In genomic region chr9:72551306-72551705, GRCh38 we compare ENCODE assay signal across 29 cellular contexts. TPM values are rescaled to one million over a fixed set of nuclear protein-coding genes. Genes with fewer than 3 reads are reported as not detected.
DNase-seq lines count a peak whose midpoint lies in the region; ATAC-seq and TF ChIP-seq lines count a peak whose summit lies in the region.
"Had no signal": no experiment of that assay in that cellular context is flagged by ENCODE, and none has a peak within 500 bp of the region (broad histone marks: within the 10 kb centered on the region; RNA-seq: fewer than 3 reads in every experiment).

No MANE protein-coding gene starts in this region.

- TF ChIP-seq CTCF in C4-2B (conservative IDR thresholded peaks at IDR 0.05): no peak
- TF ChIP-seq CTCF in HFFc6 (IDR thresholded peaks at IDR 0.05): no peak
- TF ChIP-seq CTCF in WERI-Rb-1 (IDR thresholded peaks at IDR 0.05; ENCODE audit: low read depth, low read length): no peak
- TF ChIP-seq CTCF in nephron (IDR thresholded peaks at IDR 0.05; ENCODE audit: unreplicated experiment in 3 of 3): no peak
- TF ChIP-seq CTCF in transverse colon (IDR thresholded peaks at IDR 0.05): no peak

- H3K27me3 Mint-ChIP-seq in HFFc6 (ENCODE audit: insufficient read depth) (no peaks in the 10 kb centered on the region), nephron (ENCODE audit: low read depth) (peaks cover 4% of the 10 kb centered on the region)
- H3K27me3 Mint-ChIP-seq: activated naive CD8-positive, alpha-beta T cell treated with anti-CD3 and anti-CD28 coated beads, Interleukin-2, amount 10 ng/mL, durations not matched to agents 7 days and 5 days; stimulated activated naive CD8-positive, alpha-beta T cell treated with anti-CD3 and anti-CD28 coated beads, Interleukin-15, Interleukin-2, amounts not matched to agents 100 ng/mL and 50 ng/mL, for 24 hours; T-helper 17 cell had no signal

- in situ Hi-C loops in transverse colon (cut with MboI; ENCODE audit: low pct_ligation_motif_present in 1 of 4, low pct_unique_long_range_greater_than_20kb in 1 of 4, low sequenced_read_pairs in 3 of 4): loop anchor here in 1 of 4 donors (25.0 kb wide), 1 partner anchor 89 kb away; no protein-coding TSS in a partner anchor

- H3K36me3 ChIP-seq in WERI-Rb-1 (no peaks in the 10 kb centered on the region), transverse colon (no peaks in the 10 kb centered on the region)
- H3K36me3 ChIP-seq: ascending aorta, BE2C, gastrocnemius medialis, neutrophil, thyroid gland had no signal

- H3K4me3 Mint-ChIP-seq in HFFc6: no peak overlapping the region
- no peak overlapping the region for H3K4me3 Mint-ChIP-seq in nephron
- H3K4me3 Mint-ChIP-seq: activated naive CD8-positive, alpha-beta T cell treated with anti-CD3 and anti-CD28 coated beads, Interleukin-2, amount 10 ng/mL, durations not matched to agents 7 days and 5 days; stimulated activated naive CD8-positive, alpha-beta T cell treated with anti-CD3 and anti-CD28 coated beads, Interleukin-15, Interleukin-2, amounts not matched to agents 100 ng/mL and 50 ng/mL, for 24 hours; T-helper 17 cell had no signal

- no peaks in the 10 kb centered on the region for H3K36me3 Mint-ChIP-seq in HFFc6 (ENCODE audit: low read depth)
- no peaks in the 10 kb centered on the region for H3K36me3 Mint-ChIP-seq in nephron (ENCODE audit: low read depth)
- H3K36me3 Mint-ChIP-seq: activated naive CD8-positive, alpha-beta T cell treated with anti-CD3 and anti-CD28 coated beads, Interleukin-2, amount 10 ng/mL, durations not matched to agents 7 days and 5 days had no signal

- no peak for TF ChIP-seq POLR2A in transverse colon (IDR thresholded peaks at IDR 0.05)

- H3K27ac Mint-ChIP-seq in HFFc6 (peak overlapping the region; percentile 78; the same call in 1 of the 2 replicates), nephron (peak overlapping the region; percentile 6 to 89 (median 18))
- H3K27ac Mint-ChIP-seq: activated naive CD8-positive, alpha-beta T cell treated with anti-CD3 and anti-CD28 coated beads, Interleukin-2, amount 10 ng/mL, durations not matched to agents 7 days and 5 days; stimulated activated naive CD8-positive, alpha-beta T cell treated with anti-CD3 and anti-CD28 coated beads, Interleukin-15, Interleukin-2, amounts not matched to agents 100 ng/mL and 50 ng/mL, for 24 hours; T-helper 17 cell had no signal

- H3K27me3 ChIP-seq in WERI-Rb-1 (ENCODE audit: insufficient read depth, low read depth, severe bottlenecking) (no peaks in the 10 kb centered on the region), transverse colon (no peaks in the 10 kb centered on the region)
- H3K27me3 ChIP-seq: ascending aorta, BE2C, gastrocnemius medialis, neutrophil, thyroid gland had no signal

- H3K27ac ChIP-seq in C4-2B: peak overlapping the region; percentile 38; the same call in 1 of the 2 replicates
- peak overlapping the region; percentile 82 for H3K27ac ChIP-seq in WERI-Rb-1
- no peak overlapping the region for H3K27ac ChIP-seq in transverse colon
- H3K27ac ChIP-seq: ascending aorta, gastrocnemius medialis, HL-60, neutrophil, thyroid gland had no signal

- intact Hi-C loops in transverse colon (cut with DNase I; ENCODE audit: low total_unique reads): no loop called here

- H3K9me3 ChIP-seq in WERI-Rb-1 (ENCODE audit: severe bottlenecking) (no peaks in the 10 kb centered on the region), transverse colon (no peaks in the 10 kb centered on the region)
- H3K9me3 ChIP-seq: ascending aorta, BE2C, gastrocnemius medialis, neutrophil, SK-N-SH, thyroid gland had no signal

- H3K9me3 Mint-ChIP-seq in HFFc6 (no peaks in the 10 kb centered on the region), nephron (no peaks in the 10 kb centered on the region)
- H3K9me3 Mint-ChIP-seq: activated naive CD8-positive, alpha-beta T cell treated with anti-CD3 and anti-CD28 coated beads, Interleukin-2, amount 10 ng/mL, durations not matched to agents 7 days and 5 days; stimulated activated naive CD8-positive, alpha-beta T cell treated with anti-CD3 and anti-CD28 coated beads, Interleukin-15, Interleukin-2, amounts not matched to agents 100 ng/mL and 50 ng/mL, for 24 hours had no signal

- DNase-seq in HFFc6 (no peak), WERI-Rb-1 (peak; percentile 79), NCI-H774 (lab: John Stamatoyannopoulos, UW) (no peak), transverse colon (no peak)
- DNase-seq: ACHN; activated CD4-positive, alpha-beta T cell treated with anti-CD3 and anti-CD28 coated beads for 4 hours; activated effector memory CD4-positive, alpha-beta T cell treated with anti-CD3 and anti-CD28 coated beads, Interleukin-2, amount 50 U/mL, for 16 hours; activated naive CD8-positive, alpha-beta T cell treated with anti-CD3 and anti-CD28 coated beads, Interleukin-2, amount 10 ng/mL, durations not matched to agents 7 days and 5 days; BE2C; central memory CD4-positive, alpha-beta T cell; DMS79 treated with DMSO at 0.1 percent for 48 hours; gastrocnemius medialis; Karpas-422; left cardiac atrium; MV-4-11; NCI-H146; NCI-H2171 treated with DMSO at 0.1 percent for 48 hours; NCI-H526 treated with DMSO at 0.1 percent for 48 hours; SK-N-SH; T-helper 17 cell; thyroid gland had no signal

- H3K4me1 Mint-ChIP-seq in HFFc6 (ENCODE audit: low read depth): peaks cover 51% of the 10 kb centered on the region
- H3K4me1 Mint-ChIP-seq in nephron: peaks cover 11% of the 10 kb centered on the region
- H3K4me1 Mint-ChIP-seq: activated naive CD8-positive, alpha-beta T cell treated with anti-CD3 and anti-CD28 coated beads, Interleukin-2, amount 10 ng/mL, durations not matched to agents 7 days and 5 days; T-helper 17 cell had no signal

- H3K4me1 ChIP-seq in transverse colon: peaks cover 10 to 16% (median 12%) of the 10 kb centered on the region in 4 donors
- H3K4me1 ChIP-seq: BE2C had no signal

- 79 to 83% methylated on average over 1 to 2 of the region's 2 CpGs for WGBS in transverse colon (ENCODE audit: low coverage in 1 of 2), 2 donors

- no peak for TF ChIP-seq EP300 in transverse colon (IDR thresholded peaks at IDR 0.05; ENCODE audit: low read depth)

- no peak for ATAC-seq in activated CD4-positive, CD25-positive, alpha-beta regulatory T cell treated with anti-CD3 and anti-CD28 coated beads, Interleukin-2, amount 50 U/mL, for 24 hours
- no peak for ATAC-seq in GM18909 (IDR thresholded peaks at IDR 0.05; ENCODE audit: poor library complexity, unreplicated experiment)
- ATAC-seq: gastrocnemius medialis, left cardiac atrium, T-helper 17 cell had no signal

- peak overlapping the region; percentile 10; the same call in 1 of the 2 replicates for H3K4me3 ChIP-seq in WERI-Rb-1 (ENCODE audit: low read depth, low read length)
- H3K4me3 ChIP-seq in transverse colon: no peak overlapping the region
- H3K4me3 ChIP-seq: ascending aorta, gastrocnemius medialis, thyroid gland had no signal

RNA-seq across cellular contexts. Expression of gene TMC1, which starts 29.9 kb away (rescaled TPM):
- 1 to 10 TPM in 2 of 6 experiments, under 1 TPM in 4; 0.09 to 1.1 (median 0.65) TPM for total RNA-seq in HFFc6 (2021; fragmentation: NEBNext Ultra II Directional; extraction: Animal tissue kit (Norgen Biotek cat#: 25700))
- total RNA-seq in transverse colon: under 1 TPM in 1 of 4 donors, not detected in 3; 0.32 TPM
- total RNA-seq: activated naive CD8-positive, alpha-beta T cell treated with anti-CD3 and anti-CD28 coated beads, Interleukin-2, amount 10 ng/mL, durations not matched to agents 7 days and 5 days; ascending aorta; T-helper 17 cell had no signal

Comparison
In these comparisons a context has a peak if more than half of its experiments do, and no peak if none do; other contexts are left out.
1. H3K27ac ChIP-seq: peak in C4-2B (single experiment) and WERI-Rb-1 (single experiment); none in transverse colon (0 of 4).